In the genomic region with DNA sequence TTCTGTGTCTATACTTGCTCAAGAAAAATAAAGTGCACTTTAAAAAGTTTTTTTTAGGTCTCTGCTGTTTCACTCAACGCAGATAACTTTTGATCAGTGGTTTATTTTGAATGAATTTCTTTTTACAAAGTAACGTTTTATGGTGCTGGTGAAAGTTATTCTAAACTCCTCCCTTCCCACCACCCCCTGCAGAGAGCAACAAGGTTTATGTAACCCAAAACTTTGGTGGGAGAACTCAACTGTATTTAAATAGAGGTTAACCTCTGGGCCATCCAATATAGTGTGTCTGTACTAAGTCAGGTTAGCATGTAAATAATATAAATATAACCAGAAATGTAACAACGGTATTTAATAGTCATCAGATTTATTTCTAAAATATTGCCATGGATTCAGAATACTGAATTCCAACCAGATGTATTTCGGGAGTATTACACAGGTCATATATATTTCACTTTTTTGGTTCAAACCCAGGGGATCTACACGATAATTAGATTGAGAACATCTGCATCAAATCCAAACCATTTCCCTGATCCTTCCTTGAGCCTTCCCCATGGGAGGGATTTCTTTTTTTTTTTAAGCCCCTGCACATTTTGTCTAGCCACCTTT, we compare ENCODE assay signal across 8 cellular contexts. TPM values are rescaled to one million over a fixed set of nuclear protein-coding genes. Genes with fewer than 3 reads are reported as not detected.
DNase-seq lines count a peak whose midpoint lies in the region; TF ChIP-seq lines count a peak whose summit lies in the region.

No MANE protein-coding gene starts in this region.

- peaks cover 18% of the 10 kb centered on the region for H3K4me1 ChIP-seq in KMS-11 (ENCODE audit: low read depth, poor library complexity, severe bottlenecking)
- no peaks in the 10 kb centered on the region for H3K4me1 ChIP-seq in breast epithelium

- no peak for TF ChIP-seq POLR2A in breast epithelium (IDR thresholded peaks at IDR 0.05)

- TF ChIP-seq CTCF in C4-2B (conservative IDR thresholded peaks at IDR 0.05) = no peak
- TF ChIP-seq CTCF in KMS-11 (conservative IDR thresholded peaks at IDR 0.05; ENCODE audit: low read depth, low read length) = no peak
- no peak for TF ChIP-seq CTCF in breast epithelium (IDR thresholded peaks at IDR 0.05)
- no peak for TF ChIP-seq CTCF in neural crest cell (conservative IDR thresholded peaks at IDR 0.05)

- H3K27ac ChIP-seq in C4-2B (peak overlapping the region; percentile 75), KMS-11 (no peak overlapping the region), breast epithelium (no peak overlapping the region)

- H3K36me3 Mint-ChIP-seq in neural crest cell (ENCODE audit: low read depth) = no peaks in the 10 kb centered on the region

- intact Hi-C loops in breast epithelium (cut with DNase I; ENCODE audit: low total_unique reads) = no loop called here

- H3K4me1 Mint-ChIP-seq in neural crest cell = peaks cover 23% of the 10 kb centered on the region

- peak overlapping the region; percentile 26; the same call in 1 of the 2 replicates for H3K9ac ChIP-seq in KMS-11

- H3K27ac Mint-ChIP-seq in neural crest cell (ENCODE audit: unreplicated experiment) = no peak overlapping the region

- DNase-seq in breast epithelium (ENCODE audit: low spot score in 2 of 2) (no peak), neural crest cell (ENCODE audit: low read depth, low spot score) (no peak), middle frontal gyrus (ENCODE audit: extremely low spot score, low spot score) (no peak), mesenteric fat pad (ENCODE audit: low spot score) (no peak), cortex of kidney (lab: John Stamatoyannopoulos, UW) (no peak)
- no peak for DNase-seq in effector CD4-positive, alpha-beta T cell

- peak overlapping the region; percentile 79 for H3K4me2 ChIP-seq in KMS-11

- H3K27me3 ChIP-seq in KMS-11 (ENCODE audit: insufficient read depth, low read depth) (no peaks in the 10 kb centered on the region), breast epithelium (peaks cover 0 to 31% of the 10 kb centered on the region in 2 donors)

- peak overlapping the region; percentile 78 for H3K4me3 Mint-ChIP-seq in neural crest cell

- peaks cover 61% of the 10 kb centered on the region for H3K27me3 Mint-ChIP-seq in neural crest cell (ENCODE audit: low read depth)

- H3K9me3 ChIP-seq in breast epithelium = no peaks in the 10 kb centered on the region

- H3K36me3 ChIP-seq in KMS-11 (ENCODE audit: insufficient read depth) (no peaks in the 10 kb centered on the region), breast epithelium (no peaks in the 10 kb centered on the region)

- peaks cover 11% of the 10 kb centered on the region for H3K79me2 ChIP-seq in KMS-11 (ENCODE audit: insufficient read depth, low read depth)

- peak overlapping the region; percentile 50 for H2AFZ ChIP-seq in KMS-11 (ENCODE audit: low read depth)

- H3K9me3 Mint-ChIP-seq in neural crest cell = no peaks in the 10 kb centered on the region

- H3K4me3 ChIP-seq in KMS-11 (IDR thresholded peaks at IDR 0.05; ENCODE audit: insufficient read depth, low read depth, low read length) (no peak overlapping the region), breast epithelium (peak overlapping the region; percentile 70 to 93 (median 87))

- H4K20me1 ChIP-seq in KMS-11 (ENCODE audit: insufficient read depth) = no peaks in the 10 kb centered on the region

RNA-seq across cellular contexts. Expression of a gene that starts 3.9 kb away (rescaled TPM):
- total RNA-seq in breast epithelium (10 to 100 TPM; 35.1 to 54.4 (median 41.1) TPM), neural crest cell (56.0 and 60.0 TPM in 2 replicates), mesenteric fat pad (115 TPM)
